ENCODE assay signal across 8 cellular contexts in genomic region chr5:119275873-119276214, GRCh38.
DNase-seq lines count a peak whose midpoint lies in the region; ATAC-seq and TF ChIP-seq lines count a peak whose summit lies in the region.

No MANE protein-coding gene starts in this region.

- H3K4me3 ChIP-seq in MM.1S (ENCODE audit: low read length) (no peak overlapping the region), HAP-1 (no peak overlapping the region)

- no peak for TF ChIP-seq CTCF in MM.1S (IDR thresholded peaks at IDR 0.05; ENCODE audit: low read length)
- no peak for TF ChIP-seq CTCF in osteocyte (IDR thresholded peaks at IDR 0.05)

- H3K4me1 ChIP-seq in MM.1S (ENCODE audit: low read length), result peaks cover 55% of the 10 kb centered on the region
- no peaks in the 10 kb centered on the region for H3K4me1 ChIP-seq in HAP-1

- peaks cover 66% of the 10 kb centered on the region for H3K79me2 ChIP-seq in MM.1S (ENCODE audit: low read length)

- H3K36me3 ChIP-seq in MM.1S (replicated peaks; ENCODE audit: insufficient read depth, low read length) (no peaks in the 10 kb centered on the region), HAP-1 (replicated peaks) (no peaks in the 10 kb centered on the region)

- peak overlapping the region; percentile 37; the same call in 1 of the 2 replicates for H3K27ac ChIP-seq in MM.1S (ENCODE audit: low read length)

- no peaks in the 10 kb centered on the region for H4K20me1 ChIP-seq in MM.1S (ENCODE audit: insufficient read depth, low read length)

- H3K9me3 ChIP-seq in MM.1S (replicated peaks; ENCODE audit: insufficient read depth, low read length) (no peaks in the 10 kb centered on the region), HAP-1 (no peaks in the 10 kb centered on the region)

- no peaks in the 10 kb centered on the region for H3K9me2 ChIP-seq in MM.1S (replicated peaks; ENCODE audit: insufficient read depth, low read length)

- H3K4me2 ChIP-seq in MM.1S (ENCODE audit: low read depth, low read length), result peak overlapping the region; percentile 49; the same call in 1 of the 2 replicates

- H3K27me3 ChIP-seq in MM.1S (replicated peaks; ENCODE audit: insufficient read depth, low read length) (no peaks in the 10 kb centered on the region), HAP-1 (ENCODE audit: low read depth) (no peaks in the 10 kb centered on the region)

- peak overlapping the region; percentile 99 for H3K27ac Mint-ChIP-seq in central memory CD8-positive, alpha-beta T cell (ENCODE audit: low read depth)
- H3K27ac Mint-ChIP-seq in osteocyte (ENCODE audit: unreplicated experiment), result no peak overlapping the region

- peaks cover 5% of the 10 kb centered on the region for H3K9me3 Mint-ChIP-seq in central memory CD8-positive, alpha-beta T cell
- H3K9me3 Mint-ChIP-seq in osteocyte (ENCODE audit: unreplicated experiment), result no peaks in the 10 kb centered on the region

- H3K9ac ChIP-seq in MM.1S (ENCODE audit: low read length), result no peak overlapping the region

- peaks cover 35% of the 10 kb centered on the region for H3K36me3 Mint-ChIP-seq in central memory CD8-positive, alpha-beta T cell (ENCODE audit: insufficient read depth)
- no peaks in the 10 kb centered on the region for H3K36me3 Mint-ChIP-seq in osteocyte (ENCODE audit: unreplicated experiment)

- H3K27me3 Mint-ChIP-seq in central memory CD8-positive, alpha-beta T cell, result no peaks in the 10 kb centered on the region
- H3K27me3 Mint-ChIP-seq in osteocyte (ENCODE audit: unreplicated experiment), result no peaks in the 10 kb centered on the region

- peaks cover 29% of the 10 kb centered on the region for H3F3A ChIP-seq in MM.1S (ENCODE audit: insufficient read depth, low read length)

- DNase-seq in MM.1S (peak; percentile 75), HAP-1 (ENCODE audit: low spot score in 2 of 2) (no peak), osteocyte (ENCODE audit: extremely low spot score, unreplicated experiment) (no peak), SKM-1 (lab: John Stamatoyannopoulos, UW; ENCODE audit: unreplicated experiment) (no peak), cortex of kidney (lab: John Stamatoyannopoulos, UW) (no peak)
- DNase-seq in central memory CD8-positive, alpha-beta T cell (ENCODE audit: low spot score in 2 of 2), result no peak

- TF ChIP-seq POLR2A in GM18505 (IDR thresholded peaks at IDR 0.05; ENCODE audit: borderline replicate concordance, extremely low read depth, insufficient read depth, insufficient read length), result no peak

- peaks cover 98% of the 10 kb centered on the region for H3K4me1 Mint-ChIP-seq in central memory CD8-positive, alpha-beta T cell
- H3K4me1 Mint-ChIP-seq in osteocyte (ENCODE audit: unreplicated experiment), result peaks cover 31% of the 10 kb centered on the region

- ATAC-seq in GM18505 (IDR thresholded peaks at IDR 0.05; ENCODE audit: unreplicated experiment) (peak; percentile 65), GM21737 (IDR thresholded peaks at IDR 0.05; ENCODE audit: unreplicated experiment) (peak; percentile 72)
- no peak for ATAC-seq in central memory CD8-positive, alpha-beta T cell (replicated peaks; ENCODE audit: extremely low read depth, poor library complexity, severe bottlenecking)

- H2AFZ ChIP-seq in MM.1S (ENCODE audit: low read length), result no peak overlapping the region

- H3K4me3 Mint-ChIP-seq in central memory CD8-positive, alpha-beta T cell, result peak overlapping the region; percentile 98
- H3K4me3 Mint-ChIP-seq in osteocyte (ENCODE audit: unreplicated experiment), result no peak overlapping the region

- in situ Hi-C loops in HAP-1 (cut with MboI; ENCODE audit: low sequenced_read_pairs), result no loop called here
